11 cellular contexts compared by ENCODE assay signal in the genomic region with DNA sequence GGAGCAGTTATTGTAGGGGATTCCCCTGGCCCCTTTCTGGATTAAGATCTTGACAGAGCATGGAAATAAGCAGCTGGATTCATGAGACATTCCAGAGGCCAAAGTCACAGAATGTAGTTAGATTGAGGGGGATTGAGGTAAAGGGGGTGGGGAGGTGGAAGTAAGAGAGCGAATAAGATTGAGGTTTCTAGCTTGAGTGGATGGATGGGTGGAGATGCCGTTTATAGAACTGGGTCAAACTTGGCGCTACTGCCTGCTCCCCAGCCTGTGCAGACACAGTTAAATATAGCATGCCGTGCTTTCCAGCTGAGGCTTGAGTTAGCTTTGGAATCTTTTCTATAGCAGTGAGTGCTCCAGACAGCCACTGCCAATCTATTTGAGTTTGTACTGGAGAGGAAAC.
A peak's percentile ranks its signal among the peaks of the same experiment; 100 is the strongest.
DNase-seq lines count a peak whose midpoint lies in the region; ATAC-seq and TF ChIP-seq lines count a peak whose summit lies in the region.
"Had no signal": no experiment of that assay in that cellular context is flagged by ENCODE, and none has a peak within 500 bp of the region (broad histone marks: within the 10 kb centered on the region; RNA-seq: fewer than 3 reads in every experiment).

No MANE protein-coding gene starts in this region.

- peaks cover 6% of the 10 kb centered on the region for H3K36me3 Mint-ChIP-seq in T-helper 17 cell (ENCODE audit: low read depth)

- ATAC-seq in T-helper 17 cell (peak; percentile 34), heart left ventricle (peak; percentile 85 to 93 (median 90)), sciatic nerve (peak; percentile 44), HG03571 (IDR thresholded peaks at IDR 0.05; ENCODE audit: unreplicated experiment) (no peak), GM21526 (IDR thresholded peaks at IDR 0.05; ENCODE audit: low FRiP score, unreplicated experiment) (no peak)

- H3K4me3 Mint-ChIP-seq in T-helper 17 cell: no peak overlapping the region
- H3K4me3 Mint-ChIP-seq: dendritic cell treated with granulocyte-macrophage colony-stimulating factor and Interleukin-4, amounts not matched to agents 40 ng/mL and 50 ng/mL, for 4 days had no signal

- peak overlapping the region; percentile 2 for H3K27ac Mint-ChIP-seq in T-helper 17 cell
- H3K27ac Mint-ChIP-seq: dendritic cell treated with granulocyte-macrophage colony-stimulating factor and Interleukin-4, amounts not matched to agents 40 ng/mL and 50 ng/mL, for 4 days had no signal

- no peaks in the 10 kb centered on the region for H3K27me3 Mint-ChIP-seq in T-helper 17 cell
- H3K27me3 Mint-ChIP-seq: dendritic cell treated with granulocyte-macrophage colony-stimulating factor and Interleukin-4, amounts not matched to agents 40 ng/mL and 50 ng/mL, for 4 days; IgD-negative memory B cell had no signal

- peaks cover 0 to 8% (median 0%) of the 10 kb centered on the region in 9 donors for H3K36me3 ChIP-seq in heart left ventricle

- no peaks in the 10 kb centered on the region for H3K9me3 ChIP-seq in T-helper 17 cell (ENCODE audit: control insufficient read depth, low read length, poor library complexity, severe bottlenecking)
- peaks cover 0 to 4% (median 0%) of the 10 kb centered on the region in 12 donors for H3K9me3 ChIP-seq in heart left ventricle

- intact Hi-C loops in heart left ventricle (cut with DNase I) (loop anchor here in 4 of 10 donors (5.0 to 10.0 kb wide), 2 partner anchors 110 to 187 kb away; partner anchors contain the start of gene VPS26C (in 4 of the 4)), sciatic nerve (cut with DNase I) (no loop called here)

- 28 to 42% (median 28%) methylated on average over 4 of the region's 4 CpGs for WGBS in heart left ventricle, 4 donors

- H3K27me3 ChIP-seq in heart left ventricle: no peaks in the 10 kb centered on the region

- DNase-seq in Daoy (ENCODE audit: low read depth) (peak; percentile 88), T-helper 17 cell (no peak), heart left ventricle (peak in 4 of 5 donors; percentile 54 to 72 (median 58)), sciatic nerve (ENCODE audit: low spot score) (no peak), DMS153 (lab: John Stamatoyannopoulos, UW) (no peak)
- no peak for DNase-seq in activated CD4-positive, alpha-beta T cell treated with anti-CD3 and anti-CD28 coated beads, Interleukin-2, amount 50 U/mL, for 1 hour
- DNase-seq: T-helper 2 cell had no signal

- no peak for TF ChIP-seq POLR2A in heart left ventricle (IDR thresholded peaks at IDR 0.05)

- peaks cover 57% of the 10 kb centered on the region for H3K4me1 Mint-ChIP-seq in T-helper 17 cell

- no peak overlapping the region for H3K4me3 ChIP-seq in heart left ventricle

- TF ChIP-seq CTCF in heart left ventricle (IDR thresholded peaks at IDR 0.05): no peak

- peaks cover 6 to 97% (median 76%) of the 10 kb centered on the region in 12 donors for H3K4me1 ChIP-seq in heart left ventricle

- H3K27ac ChIP-seq in heart left ventricle: peak overlapping the region; percentile 18 to 67 (median 50)

Comparison
In these comparisons a context has a peak if more than half of its experiments do, and no peak if none do; other contexts are left out.
1. DNase-seq: peak in Daoy (single experiment) and heart left ventricle (4 of 5); none in T-helper 17 cell (0 of 3), sciatic nerve (single experiment), DMS153 (single experiment) and activated CD4-positive, alpha-beta T cell treated with anti-CD3 and anti-CD28 coated beads, Interleukin-2, amount 50 U/mL, for 1 hour (single experiment).
2. ATAC-seq: peak in T-helper 17 cell (single experiment), heart left ventricle (4 of 4) and sciatic nerve (single experiment); none in HG03571 (single experiment) and GM21526 (single experiment).